Comparison of ENCODE assay signal across 8 cellular contexts in the genomic region with DNA sequence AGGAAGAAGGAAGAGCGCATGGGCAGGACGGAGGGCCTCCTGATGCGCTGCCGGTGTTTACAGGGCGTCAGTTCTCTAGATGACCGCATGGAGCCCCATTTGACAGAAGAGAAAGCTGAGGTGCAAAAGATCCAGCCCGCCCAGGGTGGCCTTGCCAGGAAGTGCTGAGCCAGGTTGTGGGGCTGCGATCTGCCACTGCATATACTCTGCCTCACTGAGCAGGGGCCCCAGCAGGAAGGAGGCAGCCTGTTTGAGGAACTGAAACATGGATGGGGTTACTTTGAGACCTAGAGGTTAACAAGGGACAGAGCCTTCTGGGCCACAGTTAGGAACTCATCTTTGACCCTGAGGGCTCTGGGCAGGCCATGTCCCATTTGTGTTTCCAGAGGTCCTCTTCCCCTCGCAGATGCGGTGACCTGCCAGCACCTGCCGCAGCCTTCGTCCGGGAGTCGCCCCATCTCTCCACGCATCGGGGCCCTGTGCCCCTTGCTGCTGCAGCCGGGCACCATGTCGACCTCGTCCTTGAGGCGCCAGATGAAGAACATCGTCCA. TPM values are rescaled to one million over a fixed set of nuclear protein-coding genes. Genes with fewer than 3 reads are reported as not detected.
DNase-seq lines count a peak whose midpoint lies in the region; ATAC-seq and TF ChIP-seq lines count a peak whose summit lies in the region.

No MANE protein-coding gene starts in this region.

- TF ChIP-seq EP300 in ovary (IDR thresholded peaks at IDR 0.05), result no peak

- TF ChIP-seq POLR2A in ovary (IDR thresholded peaks at IDR 0.05), result no peak

- POLR2A ChIA-PET in activated CD4-positive, alpha-beta T cell treated with anti-CD3 and anti-CD28 coated beads for 36 hours (lab: Charles Lee), result no interaction called here

- no peak for TF ChIP-seq CTCF in ovary (IDR thresholded peaks at IDR 0.05)

- CTCF ChIA-PET in activated CD4-positive, alpha-beta T cell treated with anti-CD3 and anti-CD28 coated beads for 36 hours (lab: Charles Lee), result no interaction called here

- WGBS in ovary, 3 donors, result 79 to 84% (median 82%) methylated on average over 21 of the region's 21 CpGs

- H3K36me3 Mint-ChIP-seq in activated CD4-positive, alpha-beta T cell treated with anti-CD3 and anti-CD28 coated beads for 36 hours (ENCODE audit: low read depth), result peaks cover 50% of the 10 kb centered on the region

- H3K36me3 ChIP-seq in ovary, result no peaks in the 10 kb centered on the region

- peaks cover 27% of the 10 kb centered on the region for H3K4me1 ChIP-seq in ovary (ENCODE audit: insufficient read depth)

- H3K27me3 ChIP-seq in ovary, result no peaks in the 10 kb centered on the region

- intact Hi-C loops in activated CD4-positive, alpha-beta T cell treated with anti-CD3 and anti-CD28 coated beads for 36 hours (cut with DNase I, micrococcal nuclease), result no loop called here
- intact Hi-C loops in ovary (cut with DNase I), result loop anchor here in 2 of 4 donors (10.0 kb wide), 2 partner anchors 563 to 1473 kb away; a partner anchor contains a TSS

- H3K27me3 Mint-ChIP-seq in activated CD4-positive, alpha-beta T cell treated with anti-CD3 and anti-CD28 coated beads for 36 hours, result no peaks in the 10 kb centered on the region

- peaks cover 52% of the 10 kb centered on the region for H3K4me1 Mint-ChIP-seq in activated CD4-positive, alpha-beta T cell treated with anti-CD3 and anti-CD28 coated beads for 36 hours

- H3K4me3 Mint-ChIP-seq in activated CD4-positive, alpha-beta T cell treated with anti-CD3 and anti-CD28 coated beads for 36 hours, result no peak overlapping the region

- no peak overlapping the region for H3K4me3 ChIP-seq in ovary

- DNase-seq in activated CD4-positive, alpha-beta T cell treated with anti-CD3 and anti-CD28 coated beads for 36 hours, result no peak
- no peak for DNase-seq in activated CD4-positive, alpha-beta T cell treated with anti-CD3 and anti-CD28 coated beads for 1 hour
- DNase-seq in SKM-1 treated with dmso at 0.1 percent for 144 hours (lab: John Stamatoyannopoulos, UW; ENCODE audit: unreplicated experiment) (peak; percentile 73), midbrain (lab: John Stamatoyannopoulos, UW) (peak; percentile 37), ovary (no peak)
- DNase-seq in activated CD4-positive, CD25-positive, alpha-beta regulatory T cell (lab: John Stamatoyannopoulos, UW), result no peak
- no peak for DNase-seq in activated CD8-positive, alpha-beta memory T cell treated with anti-CD3 and anti-CD28 coated beads for 24 hours

- H3K27ac Mint-ChIP-seq in activated CD4-positive, alpha-beta T cell treated with anti-CD3 and anti-CD28 coated beads for 36 hours, result peak overlapping the region; percentile 60

- no peaks in the 10 kb centered on the region for H3K9me3 Mint-ChIP-seq in activated CD4-positive, alpha-beta T cell treated with anti-CD3 and anti-CD28 coated beads for 36 hours (ENCODE audit: low read depth)

- no peak for ATAC-seq in activated CD4-positive, alpha-beta T cell treated with anti-CD3 and anti-CD28 coated beads for 36 hours
- ATAC-seq in HG02938 (IDR thresholded peaks at IDR 0.05; ENCODE audit: unreplicated experiment), result peak; percentile 69

- no peaks in the 10 kb centered on the region for H3K9me3 ChIP-seq in ovary

- H3K27ac ChIP-seq in ovary, result no peak overlapping the region

RNA-seq across cellular contexts. Expression of a gene that starts 3.2 kb away (rescaled TPM):
- total RNA-seq in activated CD4-positive, alpha-beta T cell treated with anti-CD3 and anti-CD28 coated beads for 36 hours, result 10 to 100 TPM; 32.5 to 37.1 TPM
- 100 to 1,000 TPM in 5 of 7 donors, 10 to 100 TPM in 2; 53.4 to 187 (median 142) TPM for total RNA-seq in ovary
- polyA plus RNA-seq in ovary, result 100 to 1,000 TPM in 1 of 2 donors, 10 to 100 TPM in 1; 11.0 to 106 TPM

RNA-seq across cellular contexts. Expression of a gene that starts 23.4 kb away (rescaled TPM):
- total RNA-seq in activated CD4-positive, alpha-beta T cell treated with anti-CD3 and anti-CD28 coated beads for 36 hours, result 100 to 1,000 TPM; 252 to 292 TPM
- 100 to 1,000 TPM in 6 of 7 donors, 10 to 100 TPM in 1; 76.9 to 183 (median 158) TPM for total RNA-seq in ovary
- polyA plus RNA-seq in ovary, result 100 to 1,000 TPM in 1 of 2 donors, 10 to 100 TPM in 1; 27.3 to 135 TPM

RNA-seq across cellular contexts. Expression of a gene that starts 30.2 kb away (rescaled TPM):
- 1 to 10 TPM; 6.2 to 6.3 TPM for total RNA-seq in activated CD4-positive, alpha-beta T cell treated with anti-CD3 and anti-CD28 coated beads for 36 hours
- total RNA-seq in ovary, result 10 to 100 TPM; 10.6 to 20.2 (median 14.7) TPM
- polyA plus RNA-seq in ovary, result 10 to 100 TPM in 1 of 2 donors, 1 to 10 TPM in 1; 3.1 to 13.5 TPM

RNA-seq across cellular contexts. Expression of a gene that starts 34.7 kb away (rescaled TPM):
- 10 to 100 TPM; 18.9 to 26.9 TPM for total RNA-seq in activated CD4-positive, alpha-beta T cell treated with anti-CD3 and anti-CD28 coated beads for 36 hours
- 10 to 100 TPM; 21.9 to 40.2 (median 34.0) TPM for total RNA-seq in ovary
- polyA plus RNA-seq in ovary, result 10 to 100 TPM; 11.2 to 37.0 TPM

RNA-seq across cellular contexts. Expression of a gene that starts 37.4 kb away (rescaled TPM):
- 10 to 100 TPM; 24.2 to 35.6 TPM for total RNA-seq in activated CD4-positive, alpha-beta T cell treated with anti-CD3 and anti-CD28 coated beads for 36 hours
- total RNA-seq in ovary, result 10 to 100 TPM; 24.9 to 70.6 (median 65.3) TPM
- polyA plus RNA-seq in ovary, result 10 to 100 TPM; 14.5 to 37.3 TPM

Comparison
In these comparisons a context has a peak if more than half of its experiments do, and no peak if none do; other contexts are left out.
1. DNase-seq: peak in SKM-1 treated with dmso at 0.1 percent for 144 hours (single experiment) and midbrain (single experiment); none in activated CD4-positive, alpha-beta T cell treated with anti-CD3 and anti-CD28 coated beads for 36 hours (single experiment), activated CD4-positive, alpha-beta T cell treated with anti-CD3 and anti-CD28 coated beads for 1 hour (single experiment), activated CD4-positive, CD25-positive, alpha-beta regulatory T cell (0 of 4), ovary (0 of 5) and activated CD8-positive, alpha-beta memory T cell treated with anti-CD3 and anti-CD28 coated beads for 24 hours (single experiment).